ENCODE assay signal across 19 cellular contexts in the genomic region with DNA sequence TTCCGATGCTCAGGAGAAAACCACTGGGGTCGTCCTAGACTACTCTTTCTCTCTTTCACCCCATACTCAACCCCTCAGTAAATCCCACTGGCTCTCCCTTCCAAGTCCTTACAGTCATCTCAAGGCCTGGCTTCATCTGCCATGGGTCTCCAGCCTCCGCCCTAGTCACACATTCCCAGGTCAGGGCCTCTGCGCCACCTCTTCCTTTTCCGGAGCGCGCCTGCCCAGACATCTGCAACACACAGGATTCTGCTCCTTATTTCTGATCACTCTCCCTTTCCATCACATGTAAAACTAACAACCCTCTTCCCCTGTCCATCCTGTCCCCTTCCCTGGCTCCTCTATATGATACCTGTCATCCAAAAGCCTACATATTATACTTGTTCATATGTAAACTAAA. TPM values are rescaled to one million over a fixed set of nuclear protein-coding genes. Genes with fewer than 3 reads are reported as not detected.
DNase-seq lines count a peak whose midpoint lies in the region; ATAC-seq and TF ChIP-seq lines count a peak whose summit lies in the region.
"Had no signal": no experiment of that assay in that cellular context is flagged by ENCODE, and none has a peak within 500 bp of the region (broad histone marks: within the 10 kb centered on the region; RNA-seq: fewer than 3 reads in every experiment).

No MANE protein-coding gene starts in this region.

- DNase-seq in left ventricle myocardium inferior (no peak), Right ventricle myocardium inferior (ENCODE audit: missing footprints) (no peak), naive B cell (no peak), upper lobe of left lung (no peak), iPS-NIHi7 (ENCODE audit: extremely low spot score) (no peak), NCI-H128 (lab: John Stamatoyannopoulos, UW; ENCODE audit: unreplicated experiment) (no peak), epidermal melanocyte (ENCODE audit: insufficient read length, low spot score) (no peak)
- DNase-seq: caudate nucleus; DMS153; effector memory CD4-positive, alpha-beta T cell; foreskin fibroblast; NCI-H2107; NCI-H748 treated with DMSO at 0.1 percent for 48 hours; stimulated activated naive CD4-positive, alpha-beta T cell; uterus; WERI-Rb-1 had no signal

- ATAC-seq in Right ventricle myocardium inferior (no peak), naive B cell (ENCODE audit: low read depth in 2 of 2) (no peak), upper lobe of left lung (ENCODE audit: low FRiP score in 2 of 2) (no peak)
- ATAC-seq in activated T-helper 17 cell treated with anti-CD3 and anti-CD28 coated beads, Interleukin-2, amount 50 U/mL, for 72 hours (replicated peaks): no peak

- H3K27ac Mint-ChIP-seq in activated T-helper 17 cell treated with anti-CD3 and anti-CD28 coated beads, Interleukin-2, amount 50 U/mL, for 72 hours: peak overlapping the region; percentile 83
- peak overlapping the region in 4 of 6 donors; percentile 70 to 96 (median 82) for H3K27ac Mint-ChIP-seq in naive B cell

- peaks cover 12% of the 10 kb centered on the region for H3K36me3 Mint-ChIP-seq in activated T-helper 17 cell treated with anti-CD3 and anti-CD28 coated beads, Interleukin-2, amount 50 U/mL, for 72 hours (ENCODE audit: low read depth)
- H3K36me3 Mint-ChIP-seq in naive B cell: peaks cover 0 to 14% of the 10 kb centered on the region in 2 donors

- no peak for TF ChIP-seq EP300 in upper lobe of left lung (IDR thresholded peaks at IDR 0.05)

- TF ChIP-seq POLR2A in upper lobe of left lung (IDR thresholded peaks at IDR 0.05): no peak

- TF ChIP-seq CTCF in left ventricle myocardium inferior (IDR thresholded peaks at IDR 0.05; ENCODE audit: borderline replicate concordance) (no peak), upper lobe of left lung (IDR thresholded peaks at IDR 0.05) (no peak)

- no peaks in the 10 kb centered on the region for H3K27me3 ChIP-seq in left ventricle myocardium inferior (ENCODE audit: low read depth)
- no peaks in the 10 kb centered on the region for H3K27me3 ChIP-seq in upper lobe of left lung
- H3K27me3 ChIP-seq: Peyer's patch, uterus had no signal

- peak overlapping the region; percentile 83 for H3K27ac ChIP-seq in left ventricle myocardium inferior (replicated peaks)
- H3K27ac ChIP-seq in upper lobe of left lung: peak overlapping the region; percentile 48 to 85 (median 84)
- H3K27ac ChIP-seq: Peyer's patch, WERI-Rb-1 had no signal

- peaks cover 48% of the 10 kb centered on the region for H3K4me1 Mint-ChIP-seq in activated T-helper 17 cell treated with anti-CD3 and anti-CD28 coated beads, Interleukin-2, amount 50 U/mL, for 72 hours
- H3K4me1 Mint-ChIP-seq in naive B cell: peaks cover 83 to 99% (median 87%) of the 10 kb centered on the region in 3 donors

- H3K4me1 ChIP-seq in left ventricle myocardium inferior: peaks cover 99% of the 10 kb centered on the region
- peaks cover 47 to 88% (median 72%) of the 10 kb centered on the region in 4 donors for H3K4me1 ChIP-seq in upper lobe of left lung
- H3K4me1 ChIP-seq: uterus had no signal

- H3K9me3 Mint-ChIP-seq in activated T-helper 17 cell treated with anti-CD3 and anti-CD28 coated beads, Interleukin-2, amount 50 U/mL, for 72 hours: no peaks in the 10 kb centered on the region
- H3K9me3 Mint-ChIP-seq in naive B cell: no peaks in the 10 kb centered on the region

- H3K4me3 Mint-ChIP-seq in activated T-helper 17 cell treated with anti-CD3 and anti-CD28 coated beads, Interleukin-2, amount 50 U/mL, for 72 hours: peak overlapping the region; percentile 6
- peak overlapping the region in 6 of 8 donors; percentile 2 to 56 (median 28) for H3K4me3 Mint-ChIP-seq in naive B cell

- intact Hi-C loops in left ventricle myocardium inferior (cut with micrococcal nuclease): no loop called here
- intact Hi-C loops in Right ventricle myocardium inferior (cut with DNase I): no loop called here

- WGBS in upper lobe of left lung, 2 donors: 69 to 82% methylated on average over 7 of the region's 7 CpGs

- H3K27me3 Mint-ChIP-seq in activated T-helper 17 cell treated with anti-CD3 and anti-CD28 coated beads, Interleukin-2, amount 50 U/mL, for 72 hours: no peaks in the 10 kb centered on the region
- H3K27me3 Mint-ChIP-seq in naive B cell: no peaks in the 10 kb centered on the region

- H3K36me3 ChIP-seq in left ventricle myocardium inferior (no peaks in the 10 kb centered on the region), upper lobe of left lung (no peaks in the 10 kb centered on the region)
- H3K36me3 ChIP-seq: Peyer's patch, uterus, WERI-Rb-1 had no signal

- H3K9me3 ChIP-seq in left ventricle myocardium inferior (replicated peaks) (no peaks in the 10 kb centered on the region), upper lobe of left lung (no peaks in the 10 kb centered on the region)
- H3K9me3 ChIP-seq: Peyer's patch, uterus had no signal

- H3K4me3 ChIP-seq in left ventricle myocardium inferior (peak overlapping the region; percentile 2), upper lobe of left lung (no peak overlapping the region)
- H3K4me3 ChIP-seq: Peyer's patch, skin epidermis, uterus had no signal

RNA-seq across cellular contexts. Expression of gene RAPGEF1, which starts 39.8 kb away (rescaled TPM):
- 95.9 TPM for total RNA-seq in left ventricle myocardium inferior
- 125 TPM for total RNA-seq in Right ventricle myocardium inferior
- total RNA-seq in activated T-helper 17 cell treated with anti-CD3 and anti-CD28 coated beads, Interleukin-2, amount 50 U/mL, for 72 hours: 100 to 1,000 TPM; 147 to 167 TPM
- polyA plus RNA-seq in naive B cell (ENCODE audit: low read depth in 6 of 6): 10 to 100 TPM in 2 of 6 donors, 1 to 10 TPM in 4; 3.4 to 21.1 (median 7.9) TPM
- total RNA-seq in upper lobe of left lung: 100 to 1,000 TPM in 2 of 6 donors, 10 to 100 TPM in 4; 82.8 to 161 (median 96.8) TPM
